ENCODE assay signal across 8 cellular contexts in the genomic region with DNA sequence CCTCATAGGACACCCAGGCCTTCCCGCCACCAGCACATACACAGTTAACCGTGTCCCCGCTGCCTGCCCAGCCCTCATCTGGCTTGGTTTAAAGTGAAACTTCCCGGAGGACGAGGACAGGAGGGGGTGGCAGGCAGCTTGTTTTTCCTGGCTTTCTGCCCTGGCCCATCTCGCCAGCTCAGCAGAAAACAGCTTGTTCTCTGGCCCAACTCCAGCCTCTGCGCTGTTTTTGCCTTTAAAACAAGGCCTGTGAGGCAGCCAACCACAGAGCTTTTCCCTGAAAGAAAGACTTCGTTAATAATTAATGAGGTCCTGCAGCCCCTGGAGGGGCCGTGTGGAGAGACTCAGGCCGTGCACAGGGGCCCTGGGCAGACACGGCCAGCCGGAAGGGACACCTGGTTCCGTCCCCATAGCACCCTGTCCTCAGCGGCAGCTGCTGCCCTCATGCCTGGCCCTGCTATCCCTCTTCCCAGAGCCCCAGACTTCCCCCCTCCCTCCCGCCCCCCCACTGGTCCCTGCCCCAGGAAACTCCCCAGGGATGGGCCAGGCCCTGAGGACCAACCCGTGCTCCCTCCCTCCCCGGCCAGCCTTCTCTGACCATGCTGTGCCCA.
DNase-seq lines count a peak whose midpoint lies in the region; ATAC-seq and TF ChIP-seq lines count a peak whose summit lies in the region.

No MANE protein-coding gene starts in this region.

- H3K4me3 ChIP-seq in NT2/D1 (ENCODE audit: insufficient read length, low read depth) (no peak overlapping the region), aorta (ENCODE audit: low read length in 2 of 2) (no peak overlapping the region)

- H3K9me3 Mint-ChIP-seq in mesothelial cell of epicardium = no peaks in the 10 kb centered on the region

- intact Hi-C loops in aorta (cut with DNase I) = loop anchor here (2.0 to 10.0 kb wide), 5 partner anchors 22 to 110 kb away; a partner anchor contains a TSS

- peak overlapping the region; percentile 10 for H3K4me3 Mint-ChIP-seq in mesothelial cell of epicardium

- no peaks in the 10 kb centered on the region for H3K27me3 Mint-ChIP-seq in mesothelial cell of epicardium (ENCODE audit: low read depth)

- H3K9me3 ChIP-seq in NT2/D1 (ENCODE audit: insufficient read depth, low read length) (no peaks in the 10 kb centered on the region), aorta (ENCODE audit: control insufficient read depth, low read length) (no peaks in the 10 kb centered on the region)

- 2 to 3% methylated on average over 17 of the region's 17 CpGs for WGBS in aorta, 2 donors

- peak; percentile 86 for ATAC-seq in aorta (ENCODE audit: low FRiP score)

- no peaks in the 10 kb centered on the region for H3K27me3 ChIP-seq in NT2/D1 (ENCODE audit: insufficient read depth, insufficient read length)
- H3K27me3 ChIP-seq in aorta (ENCODE audit: control insufficient read depth in 1 of 2, insufficient read depth in 2 of 2, low read length in 1 of 2) = no peaks in the 10 kb centered on the region

- no peaks in the 10 kb centered on the region for H3K36me3 Mint-ChIP-seq in mesothelial cell of epicardium

- DNase-seq in GM04504 (ENCODE audit: low read depth) (peak; percentile 96), NT2/D1 (ENCODE audit: low read depth, low spot score) (no peak), epidermal melanocyte (ENCODE audit: insufficient read length, low spot score) (peak; percentile 99), mesothelial cell of epicardium (ENCODE audit: low spot score in 2 of 2, unreplicated experiment in 2 of 2) (peak; percentile 74 to 87), aorta (peak; percentile 97 to 98)
- no peak for DNase-seq in stimulated activated naive CD4-positive, alpha-beta T cell treated with Interleukin-2 at 50 U/mL for 16 hours (lab: John Stamatoyannopoulos, UW)
- no peak for DNase-seq in activated effector memory CD4-positive, alpha-beta T cell treated with Interleukin-2 at 50 U/mL for 16 hours
- DNase-seq in stimulated activated CD4-positive, alpha-beta T cell treated with anti-CD3 and anti-CD28 coated beads, Interleukin-4, amount 100 ng/mL, for 4 hours = no peak

- peak overlapping the region; percentile 32 for H3K9ac ChIP-seq in NT2/D1 (ENCODE audit: insufficient read length, low read depth)

- peaks cover 56% of the 10 kb centered on the region for H3K4me1 Mint-ChIP-seq in mesothelial cell of epicardium

- peak overlapping the region; percentile 87 for H3K27ac Mint-ChIP-seq in mesothelial cell of epicardium

- peak overlapping the region in 1 of 2 donors; percentile 38 for H3K27ac ChIP-seq in aorta (ENCODE audit: low read depth in 1 of 2, low read length in 2 of 2)

- H3K36me3 ChIP-seq in NT2/D1 (ENCODE audit: insufficient read depth, insufficient read length, low read length) (peaks cover 49% of the 10 kb centered on the region), aorta (ENCODE audit: control insufficient read depth in 1 of 2, insufficient read depth in 2 of 2, low read length in 1 of 2) (no peaks in the 10 kb centered on the region)

- H3K4me1 ChIP-seq in NT2/D1 (ENCODE audit: insufficient read depth, insufficient read length) (peaks cover 23% of the 10 kb centered on the region), aorta (ENCODE audit: control insufficient read depth in 1 of 2, insufficient read depth in 2 of 2, low read length in 2 of 2) (no peaks in the 10 kb centered on the region)

- no peak for TF ChIP-seq CTCF in mesothelial cell of epicardium (IDR thresholded peaks at IDR 0.05; ENCODE audit: unreplicated experiment)

Comparison
In these comparisons a context has a peak if more than half of its experiments do, and no peak if none do; other contexts are left out.
1. DNase-seq: peak in GM04504 (single experiment), epidermal melanocyte (single experiment), mesothelial cell of epicardium (2 of 2) and aorta (2 of 2); none in NT2/D1 (single experiment), stimulated activated naive CD4-positive, alpha-beta T cell treated with Interleukin-2 at 50 U/mL for 16 hours (single experiment), activated effector memory CD4-positive, alpha-beta T cell treated with Interleukin-2 at 50 U/mL for 16 hours (single experiment) and stimulated activated CD4-positive, alpha-beta T cell treated with anti-CD3 and anti-CD28 coated beads, Interleukin-4, amount 100 ng/mL, for 4 hours (0 of 2).